12 cellular contexts compared by ENCODE assay signal in genomic region chr5:73299665-73300435, GRCh38.
A peak's percentile ranks its signal among the peaks of the same experiment; 100 is the strongest.
DNase-seq lines count a peak whose midpoint lies in the region; ATAC-seq and TF ChIP-seq lines count a peak whose summit lies in the region.
"Had no signal": no experiment of that assay in that cellular context is flagged by ENCODE, and none has a peak within 500 bp of the region (broad histone marks: within the 10 kb centered on the region; RNA-seq: fewer than 3 reads in every experiment).

No MANE protein-coding gene starts in this region.

- H3K4me1 Mint-ChIP-seq in IgD-negative memory B cell, result peaks cover 3 to 16% (median 5%) of the 10 kb centered on the region in 3 donors

- H3K79me1 ChIP-seq in trophoblast cell (ENCODE audit: low read length), result peaks cover 3% of the 10 kb centered on the region

- peaks cover 1% of the 10 kb centered on the region for H3K79me2 ChIP-seq in trophoblast cell (ENCODE audit: control insufficient read depth, insufficient read depth, low read length, poor library complexity)

- peaks cover 6% of the 10 kb centered on the region for H3K36me3 Mint-ChIP-seq in IgD-negative memory B cell

- no peak overlapping the region for H3K27ac ChIP-seq in trophoblast cell (ENCODE audit: low read depth, low read length)
- H3K27ac ChIP-seq in heart left ventricle, result no peak overlapping the region
- H3K27ac ChIP-seq: 22Rv1 had no signal

- H2AK5ac ChIP-seq in trophoblast cell (ENCODE audit: low read length), result no peak overlapping the region

- H4K8ac ChIP-seq in trophoblast cell (ENCODE audit: low read depth, low read length), result no peak overlapping the region

- H3K36me3 ChIP-seq in trophoblast cell (ENCODE audit: control insufficient read depth in 1 of 2, insufficient read depth in 2 of 2, low read length in 2 of 2) (no peaks in the 10 kb centered on the region), heart left ventricle (no peaks in the 10 kb centered on the region)

- peaks cover 0 to 3% (median 0%) of the 10 kb centered on the region in 3 donors for H3K9me3 Mint-ChIP-seq in IgD-negative memory B cell
- H3K9me3 Mint-ChIP-seq: memory B cell had no signal

- no peak for ATAC-seq in HG02840 (IDR thresholded peaks at IDR 0.05; ENCODE audit: low FRiP score, unreplicated experiment)
- no peak for ATAC-seq in GM18520 (IDR thresholded peaks at IDR 0.05; ENCODE audit: unreplicated experiment)
- ATAC-seq in heart left ventricle, result no peak

- H3K9me3 ChIP-seq in trophoblast cell (ENCODE audit: insufficient read depth, low read depth, low read length), result peaks cover 2% of the 10 kb centered on the region
- no peaks in the 10 kb centered on the region for H3K9me3 ChIP-seq in heart left ventricle

- peak overlapping the region in 2 of 3 donors; percentile 74 to 78 for H3K27ac Mint-ChIP-seq in IgD-negative memory B cell
- H3K27ac Mint-ChIP-seq: memory B cell had no signal

- H3K4me3 ChIP-seq in epithelial cell of proximal tubule (ENCODE audit: low read depth, low read length), result peak overlapping the region; percentile 47
- no peak overlapping the region for H3K4me3 ChIP-seq in trophoblast cell (ENCODE audit: low read depth, low read length)
- H3K4me3 ChIP-seq in heart left ventricle, result no peak overlapping the region

- DNase-seq in DMS53 (lab: John Stamatoyannopoulos, UW) (peak; percentile 37), DMS53 treated with DMSO at 0.1 percent for 48 hours (lab: John Stamatoyannopoulos, UW; ENCODE audit: unreplicated experiment) (no peak), epithelial cell of proximal tubule (ENCODE audit: low read depth) (no peak), trophoblast cell (no peak), heart left ventricle (no peak)
- DNase-seq: cerebellar nuclear complex, NCI-H1930 had no signal

- H3K27me3 ChIP-seq in trophoblast cell (ENCODE audit: insufficient read depth, low read length) (peaks cover 77% of the 10 kb centered on the region), heart left ventricle (peaks cover 70 to 100% (median 95%) of the 10 kb centered on the region in 9 donors)

- no peak overlapping the region for H2BK5ac ChIP-seq in trophoblast cell (ENCODE audit: low read depth, low read length, poor library complexity)

- WGBS in trophoblast cell (ENCODE audit: extremely low coverage, insufficient coverage, insufficient read length), result no CpG with 5 or more reads among the region's 37 CpGs
- WGBS in heart left ventricle, 4 donors, result 3 to 7% (median 6%) methylated on average over 37 of the region's 37 CpGs

- no peak overlapping the region for H4K12ac ChIP-seq in trophoblast cell (ENCODE audit: low read depth, low read length)

- peak overlapping the region in 2 of 4 donors; percentile 18 to 65 for H3K4me3 Mint-ChIP-seq in IgD-negative memory B cell
- H3K4me3 Mint-ChIP-seq: memory B cell had no signal

- no peak overlapping the region for H2BK12ac ChIP-seq in trophoblast cell (ENCODE audit: low read length)

- no peak for TF ChIP-seq CTCF in epithelial cell of proximal tubule (conservative IDR thresholded peaks at IDR 0.05; ENCODE audit: low read depth, low read length)
- no peak for TF ChIP-seq CTCF in heart left ventricle (IDR thresholded peaks at IDR 0.05)

- H2BK120ac ChIP-seq in trophoblast cell (ENCODE audit: insufficient read depth, low read length, poor library complexity), result no peak overlapping the region

- no peak overlapping the region for H3K9ac ChIP-seq in trophoblast cell (ENCODE audit: low read length)

- H2AFZ ChIP-seq in trophoblast cell (ENCODE audit: insufficient read depth, low read length, poor library complexity), result peak overlapping the region; percentile 31

- H4K91ac ChIP-seq in trophoblast cell (ENCODE audit: low read depth, low read length), result no peak overlapping the region

- intact Hi-C loops in heart left ventricle (cut with DNase I), result loop anchor here in 2 of 10 donors (5.0 to 10.0 kb wide), 2 partner anchors 53 to 145 kb away; partner anchors contain the start of gene FOXD1 (in 1 of the 2)

- no peak overlapping the region for H3K23ac ChIP-seq in trophoblast cell (ENCODE audit: low read length)

- peak overlapping the region; percentile 52 for H3K4me2 ChIP-seq in trophoblast cell (ENCODE audit: low read length)

- no peak overlapping the region for H3K4ac ChIP-seq in trophoblast cell (ENCODE audit: low read depth, low read length)

- peaks cover 83% of the 10 kb centered on the region for H3K27me3 Mint-ChIP-seq in IgD-negative memory B cell

- no peak overlapping the region for H3K18ac ChIP-seq in trophoblast cell (ENCODE audit: low read length)

- H3K4me1 ChIP-seq in trophoblast cell (ENCODE audit: control insufficient read depth in 1 of 2, insufficient read depth in 2 of 2, low read length in 2 of 2), result peaks cover 15 to 23% of the 10 kb centered on the region in 2 experiments
- peaks cover 0 to 30% (median 10%) of the 10 kb centered on the region in 12 donors for H3K4me1 ChIP-seq in heart left ventricle

- TF ChIP-seq POLR2A in heart left ventricle (IDR thresholded peaks at IDR 0.05), result no peak

- no peak overlapping the region for H3K14ac ChIP-seq in trophoblast cell (ENCODE audit: low read length)
